In genomic region chr5:115816226-115817042, GRCh38 we compare ENCODE assay signal across 1 cellular context.
TF ChIP-seq lines count a peak whose summit lies in the region.

Gene CDO1, minus strand, starts transcription at chr5:115816659. Its CDS starts 262 bp downstream, at chr5:115816397.

TF ChIP-seq in HepG2, 621 proteins besides CTCF, POLR2A, EP300 and RAD21 (continued from another document and continues in another):
- TF ChIP-seq, protein P1, sequence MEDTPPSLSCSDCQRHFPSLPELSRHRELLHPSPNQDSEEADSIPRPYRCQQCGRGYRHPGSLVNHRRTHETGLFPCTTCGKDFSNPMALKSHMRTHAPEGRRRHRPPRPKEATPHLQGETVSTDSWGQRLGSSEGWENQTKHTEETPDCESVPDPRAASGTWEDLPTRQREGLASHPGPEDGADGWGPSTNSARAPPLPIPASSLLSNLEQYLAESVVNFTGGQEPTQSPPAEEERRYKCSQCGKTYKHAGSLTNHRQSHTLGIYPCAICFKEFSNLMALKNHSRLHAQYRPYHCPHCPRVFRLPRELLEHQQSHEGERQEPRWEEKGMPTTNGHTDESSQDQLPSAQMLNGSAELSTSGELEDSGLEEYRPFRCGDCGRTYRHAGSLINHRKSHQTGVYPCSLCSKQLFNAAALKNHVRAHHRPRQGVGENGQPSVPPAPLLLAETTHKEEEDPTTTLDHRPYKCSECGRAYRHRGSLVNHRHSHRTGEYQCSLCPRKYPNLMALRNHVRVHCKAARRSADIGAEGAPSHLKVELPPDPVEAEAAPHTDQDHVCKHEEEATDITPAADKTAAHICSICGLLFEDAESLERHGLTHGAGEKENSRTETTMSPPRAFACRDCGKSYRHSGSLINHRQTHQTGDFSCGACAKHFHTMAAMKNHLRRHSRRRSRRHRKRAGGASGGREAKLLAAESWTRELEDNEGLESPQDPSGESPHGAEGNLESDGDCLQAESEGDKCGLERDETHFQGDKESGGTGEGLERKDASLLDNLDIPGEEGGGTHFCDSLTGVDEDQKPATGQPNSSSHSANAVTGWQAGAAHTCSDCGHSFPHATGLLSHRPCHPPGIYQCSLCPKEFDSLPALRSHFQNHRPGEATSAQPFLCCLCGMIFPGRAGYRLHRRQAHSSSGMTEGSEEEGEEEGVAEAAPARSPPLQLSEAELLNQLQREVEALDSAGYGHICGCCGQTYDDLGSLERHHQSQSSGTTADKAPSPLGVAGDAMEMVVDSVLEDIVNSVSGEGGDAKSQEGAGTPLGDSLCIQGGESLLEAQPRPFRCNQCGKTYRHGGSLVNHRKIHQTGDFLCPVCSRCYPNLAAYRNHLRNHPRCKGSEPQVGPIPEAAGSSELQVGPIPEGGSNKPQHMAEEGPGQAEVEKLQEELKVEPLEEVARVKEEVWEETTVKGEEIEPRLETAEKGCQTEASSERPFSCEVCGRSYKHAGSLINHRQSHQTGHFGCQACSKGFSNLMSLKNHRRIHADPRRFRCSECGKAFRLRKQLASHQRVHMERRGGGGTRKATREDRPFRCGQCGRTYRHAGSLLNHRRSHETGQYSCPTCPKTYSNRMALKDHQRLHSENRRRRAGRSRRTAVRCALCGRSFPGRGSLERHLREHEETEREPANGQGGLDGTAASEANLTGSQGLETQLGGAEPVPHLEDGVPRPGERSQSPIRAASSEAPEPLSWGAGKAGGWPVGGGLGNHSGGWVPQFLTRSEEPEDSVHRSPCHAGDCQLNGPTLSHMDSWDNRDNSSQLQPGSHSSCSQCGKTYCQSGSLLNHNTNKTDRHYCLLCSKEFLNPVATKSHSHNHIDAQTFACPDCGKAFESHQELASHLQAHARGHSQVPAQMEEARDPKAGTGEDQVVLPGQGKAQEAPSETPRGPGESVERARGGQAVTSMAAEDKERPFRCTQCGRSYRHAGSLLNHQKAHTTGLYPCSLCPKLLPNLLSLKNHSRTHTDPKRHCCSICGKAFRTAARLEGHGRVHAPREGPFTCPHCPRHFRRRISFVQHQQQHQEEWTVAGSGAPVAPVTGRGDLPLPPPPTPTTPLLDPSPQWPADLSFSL (CRISPR knock-in tag; IDR thresholded peaks at IDR 0.05): no peak
- TF ChIP-seq ZNF775 (CRISPR knock-in tag; IDR thresholded peaks at IDR 0.05; ENCODE audit: borderline replicate concordance): no peak
- TF ChIP-seq SCMH1 (CRISPR knock-in tag; IDR thresholded peaks at IDR 0.05; ENCODE audit: borderline replicate concordance): peak; percentile 67; the same call in 1 of the 2 replicates
- TF ChIP-seq ZNF777 (CRISPR knock-in tag; IDR thresholded peaks at IDR 0.05): peak; percentile 68
- no peak for TF ChIP-seq ZNF230 (CRISPR knock-in tag; IDR thresholded peaks at IDR 0.05)
- peak; percentile 97 for TF ChIP-seq PRDM10 (CRISPR knock-in tag; IDR thresholded peaks at IDR 0.05; ENCODE audit: low read depth)
- TF ChIP-seq MEF2D (CRISPR knock-in tag; IDR thresholded peaks at IDR 0.05): no peak
- TF ChIP-seq ZNF644 (CRISPR knock-in tag; IDR thresholded peaks at IDR 0.05; ENCODE audit: low read depth): no peak
- TF ChIP-seq U2AF1 (optimal IDR thresholded peaks at IDR 0.05; ENCODE audit: low read depth, low read length): peak; percentile 40
- TF ChIP-seq SAP130 (CRISPR knock-in tag; IDR thresholded peaks at IDR 0.05; ENCODE audit: low read depth): no peak
- TF ChIP-seq NKX3-1 (CRISPR knock-in tag; IDR thresholded peaks at IDR 0.05): no peak
- TF ChIP-seq FOXK2 (IDR thresholded peaks at IDR 0.05): peak; percentile 90
- no peak for TF ChIP-seq ZNF510 (CRISPR knock-in tag; IDR thresholded peaks at IDR 0.05; ENCODE audit: low read depth)
- TF ChIP-seq ADNP (CRISPR knock-in tag; IDR thresholded peaks at IDR 0.05): no peak
- no peak for TF ChIP-seq BCL6 (CRISPR knock-in tag; IDR thresholded peaks at IDR 0.05)
- no peak for TF ChIP-seq DNMT3B (CRISPR knock-in tag; conservative IDR thresholded peaks at IDR 0.05)
- peak; percentile 74 for TF ChIP-seq ZNF687 (CRISPR knock-in tag; IDR thresholded peaks at IDR 0.05)
- no peak for TF ChIP-seq ZNF776 (CRISPR knock-in tag; IDR thresholded peaks at IDR 0.05)
- no peak for TF ChIP-seq HMGXB3 (CRISPR knock-in tag; IDR thresholded peaks at IDR 0.05; ENCODE audit: borderline replicate concordance)
- TF ChIP-seq ZNF747 (CRISPR knock-in tag; IDR thresholded peaks at IDR 0.05; ENCODE audit: borderline replicate concordance): 0 out of 2 replicates have a peak, but pooled peaks have one; percentile 47
- TF ChIP-seq PATZ1 (CRISPR knock-in tag; IDR thresholded peaks at IDR 0.05): no peak
- no peak for TF ChIP-seq SIX4 (CRISPR knock-in tag; IDR thresholded peaks at IDR 0.05)
- TF ChIP-seq SRSF1 (optimal IDR thresholded peaks at IDR 0.05; ENCODE audit: low read depth, low read length): no peak
- no peak for TF ChIP-seq CENPX (CRISPR knock-in tag; IDR thresholded peaks at IDR 0.05)
- no peak for TF ChIP-seq ZNF703 (CRISPR knock-in tag; IDR thresholded peaks at IDR 0.05; ENCODE audit: borderline replicate concordance)
- TF ChIP-seq, protein P2, sequence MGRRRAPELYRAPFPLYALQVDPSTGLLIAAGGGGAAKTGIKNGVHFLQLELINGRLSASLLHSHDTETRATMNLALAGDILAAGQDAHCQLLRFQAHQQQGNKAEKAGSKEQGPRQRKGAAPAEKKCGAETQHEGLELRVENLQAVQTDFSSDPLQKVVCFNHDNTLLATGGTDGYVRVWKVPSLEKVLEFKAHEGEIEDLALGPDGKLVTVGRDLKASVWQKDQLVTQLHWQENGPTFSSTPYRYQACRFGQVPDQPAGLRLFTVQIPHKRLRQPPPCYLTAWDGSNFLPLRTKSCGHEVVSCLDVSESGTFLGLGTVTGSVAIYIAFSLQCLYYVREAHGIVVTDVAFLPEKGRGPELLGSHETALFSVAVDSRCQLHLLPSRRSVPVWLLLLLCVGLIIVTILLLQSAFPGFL (CRISPR knock-in tag; IDR thresholded peaks at IDR 0.05): no peak
- no peak for TF ChIP-seq CBX1 (IDR thresholded peaks at IDR 0.05; ENCODE audit: low read depth)
- TF ChIP-seq ZNF446 (CRISPR knock-in tag; IDR thresholded peaks at IDR 0.05): no peak
- no peak for TF ChIP-seq AFF4 (CRISPR knock-in tag; IDR thresholded peaks at IDR 0.05)
- no peak for TF ChIP-seq GLI4 (CRISPR knock-in tag; IDR thresholded peaks at IDR 0.05; ENCODE audit: borderline replicate concordance)
